22 cellular contexts compared by ENCODE assay signal in genomic region chr4:15488658-15489470, GRCh38. TPM values are rescaled to one million over a fixed set of nuclear protein-coding genes. Genes with fewer than 3 reads are reported as not detected.
DNase-seq lines count a peak whose midpoint lies in the region; ATAC-seq and TF ChIP-seq lines count a peak whose summit lies in the region.
"Had no signal": no experiment of that assay in that cellular context is flagged by ENCODE, and none has a peak within 500 bp of the region (broad histone marks: within the 10 kb centered on the region; RNA-seq: fewer than 3 reads in every experiment).

No MANE protein-coding gene starts in this region.

- no peak overlapping the region for H3K4me2 ChIP-seq in GM23248 (ENCODE audit: unreplicated experiment)
- H3K4me2 ChIP-seq: KMS-11 had no signal

- H3K79me2 ChIP-seq in GM23248 (ENCODE audit: insufficient read depth), result no peaks in the 10 kb centered on the region

- no peak overlapping the region for H3K4me3 ChIP-seq in GM23248
- no peak overlapping the region for H3K4me3 ChIP-seq in breast epithelium
- H3K4me3 ChIP-seq in heart left ventricle, result no peak overlapping the region
- no peak overlapping the region for H3K4me3 ChIP-seq in suprapubic skin
- no peak overlapping the region for H3K4me3 ChIP-seq in adrenal gland
- H3K4me3 ChIP-seq: skin epidermis had no signal

- no peak for TF ChIP-seq EP300 in suprapubic skin (IDR thresholded peaks at IDR 0.05)

- H3F3A ChIP-seq in GM23248 (ENCODE audit: insufficient read depth), result peaks cover 5% of the 10 kb centered on the region; the same call in 1 of the 2 replicates

- H2AFZ ChIP-seq in GM23248, result no peak overlapping the region

- TF ChIP-seq CTCF in breast epithelium (IDR thresholded peaks at IDR 0.05) (no peak), heart left ventricle (IDR thresholded peaks at IDR 0.05) (no peak), suprapubic skin (IDR thresholded peaks at IDR 0.05) (no peak), adrenal gland (IDR thresholded peaks at IDR 0.05) (no peak)

- no peaks in the 10 kb centered on the region for H4K20me1 ChIP-seq in GM23248 (ENCODE audit: insufficient read depth)

- intact Hi-C loops in breast epithelium (cut with DNase I; ENCODE audit: low total_unique reads) (no loop called here), heart left ventricle (cut with DNase I) (loop anchor here in 1 of 10 donors (10.0 kb wide), 1 partner anchor 156 kb away; no protein-coding TSS in a partner anchor), adrenal gland (cut with DNase I) (loop anchor here in 1 of 2 donors (10.0 kb wide), 1 partner anchor 396 kb away; no protein-coding TSS in a partner anchor)

- H3K27me3 ChIP-seq in GM23248 (replicated peaks; ENCODE audit: insufficient read depth) (no peaks in the 10 kb centered on the region), breast epithelium (no peaks in the 10 kb centered on the region), heart left ventricle (no peaks in the 10 kb centered on the region), suprapubic skin (no peaks in the 10 kb centered on the region), adrenal gland (no peaks in the 10 kb centered on the region)
- H3K27me3 ChIP-seq: foreskin keratinocyte had no signal

- no peaks in the 10 kb centered on the region for H3K9me2 ChIP-seq in GM23248 (ENCODE audit: insufficient read depth)

- TF ChIP-seq POLR2A in breast epithelium (IDR thresholded peaks at IDR 0.05), result no peak
- no peak for TF ChIP-seq POLR2A in heart left ventricle (IDR thresholded peaks at IDR 0.05)
- TF ChIP-seq POLR2A in suprapubic skin (IDR thresholded peaks at IDR 0.05), result no peak
- TF ChIP-seq POLR2A in adrenal gland (IDR thresholded peaks at IDR 0.05), result no peak

- no peaks in the 10 kb centered on the region for H3K9me3 ChIP-seq in GM23248 (ENCODE audit: low read depth)
- H3K9me3 ChIP-seq in breast epithelium, result peaks cover 0 to 5% of the 10 kb centered on the region in 2 donors
- H3K9me3 ChIP-seq in heart left ventricle, result peaks cover 0 to 42% (median 8%) of the 10 kb centered on the region in 12 donors
- H3K9me3 ChIP-seq in suprapubic skin, result peaks cover 11% of the 10 kb centered on the region
- peaks cover 0 to 14% (median 0%) of the 10 kb centered on the region in 3 donors for H3K9me3 ChIP-seq in adrenal gland (replicated peaks in 1 of 3)

- in situ Hi-C loops in GM23248 (cut with MboI), result loop anchor here (25.0 kb wide), 1 partner anchor 473 kb away; the partner anchor contains the start of gene FGFBP2

- DNase-seq in GM23248 (peak; percentile 41), breast epithelium (ENCODE audit: low spot score in 2 of 2) (no peak), heart left ventricle (no peak), suprapubic skin (ENCODE audit: low spot score in 2 of 2) (no peak), DMS 273 (lab: John Stamatoyannopoulos, UW; ENCODE audit: unreplicated experiment) (no peak), adrenal gland (no peak)
- DNase-seq: activated CD4-positive, alpha-beta T cell treated with anti-CD3 and anti-CD28 coated beads for 36 hours; activated T-cell treated with anti-CD3 and anti-CD28 coated beads for 4 hours; CD8-positive, alpha-beta memory T cell; dermis blood vessel endothelial cell; foreskin keratinocyte; immature natural killer cell; NCI-H1436; occipital lobe; SHP77 had no signal

- no peaks in the 10 kb centered on the region for H3K36me3 ChIP-seq in GM23248 (ENCODE audit: low read depth)
- H3K36me3 ChIP-seq in breast epithelium, result no peaks in the 10 kb centered on the region
- peaks cover 0 to 33% (median 0%) of the 10 kb centered on the region in 9 donors for H3K36me3 ChIP-seq in heart left ventricle
- H3K36me3 ChIP-seq in suprapubic skin, result no peaks in the 10 kb centered on the region
- no peaks in the 10 kb centered on the region for H3K36me3 ChIP-seq in adrenal gland (replicated peaks in 1 of 2)

- H3K4me1 ChIP-seq in GM23248 (ENCODE audit: insufficient read depth) (no peaks in the 10 kb centered on the region), breast epithelium (no peaks in the 10 kb centered on the region), heart left ventricle (peaks cover 0 to 22% (median 9%) of the 10 kb centered on the region in 12 donors), suprapubic skin (peaks cover 3% of the 10 kb centered on the region), adrenal gland (replicated peaks in 1 of 2) (no peaks in the 10 kb centered on the region)
- H3K4me1 ChIP-seq: foreskin keratinocyte had no signal

- H3K9ac ChIP-seq in GM23248, result no peak overlapping the region
- H3K9ac ChIP-seq: KMS-11 had no signal

- ATAC-seq in heart left ventricle (peak; percentile 31 to 86 (median 70)), GM18520 (IDR thresholded peaks at IDR 0.05; ENCODE audit: unreplicated experiment) (no peak)
- ATAC-seq: activated CD4-positive, alpha-beta T cell treated with anti-CD3 and anti-CD28 coated beads for 36 hours; activated naive CD4-positive, alpha-beta T cell treated with anti-CD3 and anti-CD28 coated beads, Interleukin-2, amount 50 U/mL, for 72 hours; foreskin keratinocyte; stimulated activated memory B cell treated with anti-CD40 and anti-IgM and Interleukin-4, amounts not matched to agents 10 μg/mL and 1 μg/mL and 100 μg/mL, for 72 hours had no signal

- H3K27ac ChIP-seq in GM23248 (no peak overlapping the region), breast epithelium (peak overlapping the region; percentile 27 to 69), heart left ventricle (peak overlapping the region in 8 of 12 donors; percentile 2 to 73 (median 48)), suprapubic skin (peak overlapping the region; percentile 74), adrenal gland (no peak overlapping the region)
- H3K27ac ChIP-seq: foreskin keratinocyte, HL-60, KMS-11, skin epidermis had no signal

- 51 to 53% methylated on average over 6 of the region's 6 CpGs for WGBS in GM23248 (ENCODE audit: low coverage in 1 of 2, low lambda C conversion rate in 2 of 2, missing lambda C conversion rate in 2 of 2), 2 experiments
- 80 to 91% (median 84%) methylated on average over 6 of the region's 6 CpGs for WGBS in heart left ventricle, 4 donors
- 81% methylated on average over 6 of the region's 6 CpGs for WGBS in suprapubic skin
- 75 to 86% (median 84%) methylated on average over 6 of the region's 6 CpGs for WGBS in adrenal gland, 4 donors

RNA-seq across cellular contexts. Expression of gene CC2D2A, which starts 19.2 kb away (rescaled TPM):
- total RNA-seq in GM23248 (2014; rRNA removed; shearing (Covaris generic)), result 10.2 and 19.5 TPM in 2 replicates
- polyA plus RNA-seq in GM23248 (2016; fragmentation: Nextera tagmentation; extraction: Ambion mirVana), result 11.5 and 12.2 TPM in 2 replicates
- total RNA-seq in breast epithelium, result 10 to 100 TPM; 10.7 to 22.9 (median 14.9) TPM
- total RNA-seq in heart left ventricle, result 10 to 100 TPM in 3 of 9 donors, 1 to 10 TPM in 6; 3.1 to 14.4 (median 9.0) TPM
- polyA plus RNA-seq in heart left ventricle, result 1 to 10 TPM; 3.4 to 5.6 TPM
- 10 to 100 TPM in 1 of 4 donors, 1 to 10 TPM in 3; 2.8 to 12.5 (median 7.9) TPM for total RNA-seq in suprapubic skin
- 10 to 100 TPM; 14.4 to 52.3 (median 20.9) TPM for total RNA-seq in adrenal gland
- polyA plus RNA-seq in adrenal gland, result 10 to 100 TPM; 15.7 to 35.5 (median 17.5) TPM
- total RNA-seq: activated CD4-positive, alpha-beta T cell treated with anti-CD3 and anti-CD28 coated beads for 36 hours; activated naive CD4-positive, alpha-beta T cell treated with anti-CD3 and anti-CD28 coated beads, Interleukin-2, amount 50 U/mL, for 72 hours; CD8-positive, alpha-beta memory T cell; T-helper 2 cell treated with Interferon-gamma antibody and Interleukin-4, amounts not matched to agents 100 ng/mL and 5 ng/mL, for 36 hours had no signal

Comparison
In these comparisons a context has a peak if more than half of its experiments do, and no peak if none do; other contexts are left out.
1. H3K27ac ChIP-seq: peak in breast epithelium (2 of 2), heart left ventricle (8 of 12) and suprapubic skin (single experiment); none in GM23248 (single experiment) and adrenal gland (0 of 5).